ENCODE assay signal across 9 cellular contexts in genomic region chr12:8031872-8032241, GRCh38. TPM values are rescaled to one million over a fixed set of nuclear protein-coding genes. Genes with fewer than 3 reads are reported as not detected.
A peak's percentile ranks its signal among the peaks of the same experiment; 100 is the strongest.
DNase-seq lines count a peak whose midpoint lies in the region; ATAC-seq, FAIRE-seq and TF ChIP-seq lines count a peak whose summit lies in the region.
"Had no signal": no experiment of that assay in that cellular context is flagged by ENCODE, and none has a peak within 500 bp of the region (broad histone marks: within the 10 kb centered on the region; RNA-seq: fewer than 3 reads in every experiment).

No MANE protein-coding gene starts in this region.

- H3K4me1 ChIP-seq in PC-9 (replicated peaks; ENCODE audit: insufficient read depth) (peaks cover 47% of the 10 kb centered on the region), endothelial cell of umbilical vein (ENCODE audit: control insufficient read depth, extremely low read depth, insufficient read depth, low read length) (peaks cover 33% of the 10 kb centered on the region), trophoblast cell (ENCODE audit: control insufficient read depth in 1 of 2, insufficient read depth in 2 of 2, low read length in 2 of 2) (peaks cover 12 to 27% of the 10 kb centered on the region in 2 experiments)

- no peak overlapping the region for H3K18ac ChIP-seq in trophoblast cell (ENCODE audit: low read length)

- DNase-seq in GM06990 (ENCODE audit: extremely low read depth, insufficient read length) = no peak
- DNase-seq in PC-9 = no peak
- no peak for DNase-seq in endothelial cell of umbilical vein (ENCODE audit: low read depth, low spot score)
- DNase-seq in trophoblast cell = no peak
- no peak for DNase-seq in NCI-H510A treated with DMSO at 0.1 percent for 48 hours (lab: John Stamatoyannopoulos, UW)
- no peak for DNase-seq in medulla oblongata (ENCODE audit: extremely low spot score)
- DNase-seq in NK-92 treated with Interleukin-12 subunit alpha and Interleukin-12 subunit beta, amount 100 ng/mL, for 24 hours (lab: John Stamatoyannopoulos, UW) = no peak

- no peak overlapping the region for H4K91ac ChIP-seq in trophoblast cell (ENCODE audit: low read depth, low read length)

- H2AFZ ChIP-seq in PC-9 = peak overlapping the region; percentile 90
- H2AFZ ChIP-seq in endothelial cell of umbilical vein (ENCODE audit: low read depth, low read length) = peak overlapping the region; percentile 96
- no peak overlapping the region for H2AFZ ChIP-seq in trophoblast cell (ENCODE audit: insufficient read depth, low read length, poor library complexity)

- POLR2A ChIA-PET in PC-9 (lab: Charles Lee; ENCODE audit: unreplicated experiment) = no interaction called here
- POLR2A ChIA-PET in endothelial cell of umbilical vein (lab: Charles Lee) = no interaction called here

- H2BK5ac ChIP-seq in trophoblast cell (ENCODE audit: low read depth, low read length, poor library complexity) = no peak overlapping the region

- H3K9ac ChIP-seq in endothelial cell of umbilical vein (replicated peaks; ENCODE audit: extremely low read depth, insufficient read depth, low read length) (peak overlapping the region; percentile 92), trophoblast cell (ENCODE audit: low read length) (no peak overlapping the region)

- peaks cover 13% of the 10 kb centered on the region for H3K79me1 ChIP-seq in trophoblast cell (ENCODE audit: low read length)

- CTCF ChIA-PET in PC-9 (lab: Charles Lee) = interaction anchor here (0.7 kb wide), 1 partner anchor 46 kb away, joined by 3 read pairs; no protein-coding TSS in a partner anchor
- CTCF ChIA-PET in endothelial cell of umbilical vein (lab: Charles Lee) = interaction anchor here (1.4 kb wide), 1 partner anchor 99 kb away, joined by 5 read pairs; no protein-coding TSS in a partner anchor

- H3K9me2 ChIP-seq in PC-9 (ENCODE audit: insufficient read depth) = no peaks in the 10 kb centered on the region

- H4K20me1 ChIP-seq in PC-9 (ENCODE audit: insufficient read depth) (no peaks in the 10 kb centered on the region), endothelial cell of umbilical vein (replicated peaks; ENCODE audit: control insufficient read depth, extremely low read depth, insufficient read depth, low read length) (no peaks in the 10 kb centered on the region)

- intact Hi-C loops in PC-9 (cut with micrococcal nuclease; ENCODE audit: unreplicated experiment) (no loop called here), endothelial cell of umbilical vein (cut with micrococcal nuclease) (no loop called here)

- H3K4me2 ChIP-seq in PC-9 = peak overlapping the region; percentile 87
- peak overlapping the region; percentile 75 for H3K4me2 ChIP-seq in endothelial cell of umbilical vein (ENCODE audit: insufficient read depth, low read length)
- peak overlapping the region; percentile 100 for H3K4me2 ChIP-seq in trophoblast cell (ENCODE audit: low read length)

- no peak overlapping the region for H3K23ac ChIP-seq in trophoblast cell (ENCODE audit: low read length)

- no peak overlapping the region for H3K14ac ChIP-seq in trophoblast cell (ENCODE audit: low read length)

- H2AK5ac ChIP-seq in trophoblast cell (ENCODE audit: low read length) = no peak overlapping the region

- dilution Hi-C loops in endothelial cell of umbilical vein (cut with MboI; ENCODE audit: extremely low pct_ligation_motif_present, low sequenced_read_pairs) = no loop called here

- no peak overlapping the region for H2BK12ac ChIP-seq in trophoblast cell (ENCODE audit: low read length)

- FAIRE-seq in endothelial cell of umbilical vein (lab: Jason Lieb, UNC) = no peak

- H3K27ac ChIP-seq in PC-9 (no peak overlapping the region), endothelial cell of umbilical vein (ENCODE audit: insufficient read depth, low read depth, low read length) (peak overlapping the region; percentile 90), trophoblast cell (ENCODE audit: low read depth, low read length) (no peak overlapping the region)

- no peak for ATAC-seq in GM18907 (IDR thresholded peaks at IDR 0.05; ENCODE audit: unreplicated experiment)

- H3K4me3 ChIP-seq in GM06990 (replicated peaks; ENCODE audit: low read depth, low read length) (peak overlapping the region; percentile 70), PC-9 (peak overlapping the region; percentile 84), endothelial cell of umbilical vein (replicated peaks in 1 of 3; ENCODE audit: insufficient read depth in 1 of 3, low read depth in 1 of 3, low read length in 3 of 3) (peak overlapping the region in 2 of 3 experiments; percentile 65 to 96), trophoblast cell (ENCODE audit: low read depth, low read length) (no peak overlapping the region)

- no peak overlapping the region for H4K8ac ChIP-seq in trophoblast cell (ENCODE audit: low read depth, low read length)

- H3K27me3 ChIP-seq in GM06990 (replicated peaks; ENCODE audit: control insufficient read depth, insufficient read depth, low read length) (no peaks in the 10 kb centered on the region), PC-9 (ENCODE audit: insufficient read depth, low read depth) (no peaks in the 10 kb centered on the region), endothelial cell of umbilical vein (ENCODE audit: control insufficient read depth in 2 of 2, insufficient read depth in 2 of 2, low read length in 2 of 2) (no peaks in the 10 kb centered on the region), trophoblast cell (ENCODE audit: insufficient read depth, low read length) (no peaks in the 10 kb centered on the region)

- peaks cover 36% of the 10 kb centered on the region for H3K79me2 ChIP-seq in PC-9 (ENCODE audit: low read depth)
- H3K79me2 ChIP-seq in endothelial cell of umbilical vein (ENCODE audit: control insufficient read depth, insufficient read depth, low read length) = peaks cover 7% of the 10 kb centered on the region
- peaks cover 9% of the 10 kb centered on the region for H3K79me2 ChIP-seq in trophoblast cell (ENCODE audit: control insufficient read depth, insufficient read depth, low read length, poor library complexity)

- TF ChIP-seq CTCF in GM06990 (IDR thresholded peaks at IDR 0.05; ENCODE audit: insufficient read depth, low read length, poor library complexity, severe bottlenecking) (no peak), PC-9 (conservative IDR thresholded peaks at IDR 0.05) (no peak), endothelial cell of umbilical vein (IDR thresholded peaks at IDR 0.05; ENCODE audit: extremely low read depth in 1 of 2, insufficient read depth in 1 of 2, low read depth in 1 of 2, low read length in 2 of 2) (no peak)

- no peak for TF ChIP-seq POLR2A in endothelial cell of umbilical vein (IDR thresholded peaks at IDR 0.05; ENCODE audit: low read depth, low read length)

- no TSS peak for BruUV-seq in PC-9 (replicated peaks; lab: Mats Ljungman, UMichigan)
- BruUV-seq in endothelial cell of umbilical vein (replicated peaks; lab: Mats Ljungman, UMichigan) = no TSS peak

- H3K4ac ChIP-seq in trophoblast cell (ENCODE audit: low read depth, low read length) = no peak overlapping the region

- WGBS in trophoblast cell (ENCODE audit: extremely low coverage, insufficient coverage, insufficient read length) = no CpG with 5 or more reads among the region's 5 CpGs

- H3K9me1 ChIP-seq in endothelial cell of umbilical vein (replicated peaks; ENCODE audit: control insufficient read depth, extremely low read depth, insufficient read depth, low read length) = no peaks in the 10 kb centered on the region

- peaks cover 32% of the 10 kb centered on the region for H3F3A ChIP-seq in PC-9 (ENCODE audit: insufficient read depth, low read depth)

- no peak overlapping the region for H2BK120ac ChIP-seq in trophoblast cell (ENCODE audit: insufficient read depth, low read length, poor library complexity)

- no peaks in the 10 kb centered on the region for H3K9me3 ChIP-seq in PC-9 (ENCODE audit: insufficient read depth, low read depth)
- H3K9me3 ChIP-seq in endothelial cell of umbilical vein (replicated peaks; ENCODE audit: control insufficient read depth, insufficient read depth, low read length) = no peaks in the 10 kb centered on the region
- H3K9me3 ChIP-seq in trophoblast cell (ENCODE audit: insufficient read depth, low read depth, low read length) = no peaks in the 10 kb centered on the region

- H4K12ac ChIP-seq in trophoblast cell (ENCODE audit: low read depth, low read length) = no peak overlapping the region

- H3K36me3 ChIP-seq in GM06990 (ENCODE audit: control insufficient read depth, insufficient read depth, low read length) (no peaks in the 10 kb centered on the region), PC-9 (ENCODE audit: low read depth) (peaks cover 7% of the 10 kb centered on the region; the same call in 1 of the 2 replicates), endothelial cell of umbilical vein (ENCODE audit: control insufficient read depth in 2 of 2, extremely low read depth in 1 of 2, insufficient read depth in 2 of 2, low read length in 2 of 2) (no peaks in the 10 kb centered on the region), trophoblast cell (ENCODE audit: control insufficient read depth in 1 of 2, insufficient read depth in 2 of 2, low read length in 2 of 2) (no peaks in the 10 kb centered on the region)

RNA-seq across cellular contexts. Expression of gene FOXJ2, which starts 0.7 kb away (rescaled TPM):
- 28.2 and 30.3 TPM in 2 replicates for total RNA-seq in PC-9 (2021)
- 13.3 and 13.9 TPM in 2 replicates for total RNA-seq in endothelial cell of umbilical vein
- polyA plus RNA-seq in endothelial cell of umbilical vein = 5.3 and 6.2 TPM in 2 replicates
- polyA plus RNA-seq in endothelial cell of umbilical vein (2011; cell fraction: cytosol; rRNA removed) = 4.6 and 4.8 TPM in 2 replicates
- 6.2 and 8.0 TPM in 2 replicates for polyA plus RNA-seq in endothelial cell of umbilical vein (2011; cell fraction: nucleus; rRNA removed)
- polyA plus RNA-seq in endothelial cell of umbilical vein (2012) = 8.5 TPM in 2 replicates
- polyA minus RNA-seq in endothelial cell of umbilical vein = 6.7 and 7.5 TPM in 2 replicates
- 4.6 TPM for polyA minus RNA-seq in endothelial cell of umbilical vein (2011; cell fraction: cytosol; rRNA and poly(A)+ RNA removed)
- polyA minus RNA-seq in endothelial cell of umbilical vein (2011; cell fraction: nucleus; rRNA and poly(A)+ RNA removed) = 4.6 and 5.9 TPM in 2 replicates
- 22.7 TPM in 2 replicates for polyA plus RNA-seq in trophoblast cell (2013)

RNA-seq across cellular contexts. Expression of gene C3AR1, which starts 34.3 kb away (rescaled TPM):
- not detected in 2 replicates for total RNA-seq in PC-9 (2021)
- total RNA-seq in endothelial cell of umbilical vein = 0.21 and 0.22 TPM in 2 replicates
- polyA plus RNA-seq in endothelial cell of umbilical vein = 0.70 and 1.1 TPM in 2 replicates
- 0.18 and 0.38 TPM in 2 replicates for polyA plus RNA-seq in endothelial cell of umbilical vein (2011; cell fraction: cytosol; rRNA removed)
- polyA plus RNA-seq in endothelial cell of umbilical vein (2011; cell fraction: nucleus; rRNA removed) = 0.11 and 0.24 TPM in 2 replicates
- polyA plus RNA-seq in endothelial cell of umbilical vein (2012) = 0.12 and 0.42 TPM in 2 replicates
- polyA minus RNA-seq in endothelial cell of umbilical vein = 0.25 and 1.7 TPM in 2 replicates
- polyA minus RNA-seq in endothelial cell of umbilical vein (2011; cell fraction: cytosol; rRNA and poly(A)+ RNA removed) = not detected
- 0.24 TPM in 1 of 2 replicates, not detected in the other for polyA minus RNA-seq in endothelial cell of umbilical vein (2011; cell fraction: nucleus; rRNA and poly(A)+ RNA removed)
- polyA plus RNA-seq in trophoblast cell (2013) = 0.10 TPM in 2 replicates
- total RNA-seq: glomerular endothelial cell had no signal

RNA-seq across cellular contexts. Expression of gene NECAP1, which starts 50.2 kb away (rescaled TPM):
- total RNA-seq in PC-9 (2021) (26.5 and 28.1 TPM in 2 replicates), endothelial cell of umbilical vein (23.6 and 24.6 TPM in 2 replicates)
- polyA plus RNA-seq in endothelial cell of umbilical vein = 18.9 and 23.4 TPM in 2 replicates
- polyA plus RNA-seq in endothelial cell of umbilical vein (2011; cell fraction: cytosol; rRNA removed) = 20.1 and 25.3 TPM in 2 replicates
- polyA plus RNA-seq in endothelial cell of umbilical vein (2011; cell fraction: nucleus; rRNA removed) = 36.7 and 40.1 TPM in 2 replicates
- 20.5 and 22.1 TPM in 2 replicates for polyA plus RNA-seq in endothelial cell of umbilical vein (2012)
- polyA minus RNA-seq in endothelial cell of umbilical vein = 21.7 and 25.3 TPM in 2 replicates
- 14.4 TPM for polyA minus RNA-seq in endothelial cell of umbilical vein (2011; cell fraction: cytosol; rRNA and poly(A)+ RNA removed)
- 22.5 and 25.9 TPM in 2 replicates for polyA minus RNA-seq in endothelial cell of umbilical vein (2011; cell fraction: nucleus; rRNA and poly(A)+ RNA removed)
- 14.5 and 14.9 TPM in 2 replicates for polyA plus RNA-seq in trophoblast cell (2013)
